ENCODE assay signal across 8 cellular contexts in genomic region chr6:19782588-19782987, GRCh38. TPM values are rescaled to one million over a fixed set of nuclear protein-coding genes. Genes with fewer than 3 reads are reported as not detected.
"Had no signal": no experiment of that assay in that cellular context is flagged by ENCODE, and none has a peak within 500 bp of the region (broad histone marks: within the 10 kb centered on the region; RNA-seq: fewer than 3 reads in every experiment).

No MANE protein-coding gene starts in this region.

- FAIRE-seq: HTR-8/SVneo had no signal

- H3K27ac ChIP-seq: HL-60, KMS-11 had no signal

- DNase-seq: Karpas-422, KBM-7, KG1 had no signal

- H3K4me2 ChIP-seq: KMS-11 had no signal

- H3K9ac ChIP-seq: KMS-11 had no signal

RNA-seq across cellular contexts. Expression of gene ID4, which starts 54.6 kb away (rescaled TPM):
- total RNA-seq: HT-29 had no signal
- polyA plus RNA-seq: IgD-negative memory B cell had no signal
